Comparison of ENCODE assay signal across 15 cellular contexts in genomic region chr3:119255214-119255613, GRCh38. TPM values are rescaled to one million over a fixed set of nuclear protein-coding genes. Genes with fewer than 3 reads are reported as not detected.
DNase-seq lines count a peak whose midpoint lies in the region; ATAC-seq, FAIRE-seq and TF ChIP-seq lines count a peak whose summit lies in the region.
"Had no signal": no experiment of that assay in that cellular context is flagged by ENCODE, and none has a peak within 500 bp of the region (broad histone marks: within the 10 kb centered on the region; RNA-seq: fewer than 3 reads in every experiment).

No MANE protein-coding gene starts in this region.

- H3K18ac ChIP-seq in H1 (ENCODE audit: extremely low read depth, low read length): peak overlapping the region; percentile 51; the same call in 1 of the 2 replicates

- TF ChIP-seq CTCF in H1 (IDR thresholded peaks at IDR 0.05; ENCODE audit: control extremely low read depth in 1 of 3, insufficient read depth in 1 of 3, low read depth in 1 of 3, low read length in 3 of 3) (no peak), kidney (IDR thresholded peaks at IDR 0.05; ENCODE audit: borderline replicate concordance, extremely low read depth, insufficient read depth) (no peak)

- POLR2A ChIA-PET in H1 (lab: Charles Lee; ENCODE audit: partially characterized antibody): interaction anchor here (1.2 kb wide), 1 partner anchor 12 kb away, joined by 3 read pairs; no protein-coding TSS in a partner anchor

- ATAC-seq in HG02981 (IDR thresholded peaks at IDR 0.05; ENCODE audit: unreplicated experiment): no peak
- ATAC-seq: HCT116, HepG2 had no signal

- H3K36me3 ChIP-seq in HUES64 (ENCODE audit: insufficient read depth, low read length): no peaks in the 10 kb centered on the region
- no peaks in the 10 kb centered on the region; a peak in 1 of 8 replicates for H3K36me3 ChIP-seq in H1 (ENCODE audit: control insufficient read depth in 2 of 4, insufficient read depth in 4 of 4, low read length in 3 of 4)
- H3K36me3 ChIP-seq in kidney (ENCODE audit: control insufficient read depth in 1 of 2, insufficient read depth in 2 of 2, low read length in 2 of 2): no peaks in the 10 kb centered on the region
- H3K36me3 ChIP-seq: BLaER1 had no signal

- H4K8ac ChIP-seq in H1 (ENCODE audit: extremely low read depth, insufficient read depth, low read length): no peak overlapping the region

- H2AFZ ChIP-seq in H1 (ENCODE audit: low read length): no peak overlapping the region

- intact Hi-C loops in kidney (cut with DNase I): no loop called here

- no peak overlapping the region for H3K4ac ChIP-seq in H1 (replicated peaks; ENCODE audit: insufficient read length, low read depth, low read length)

- H3K4me2 ChIP-seq in H1 (ENCODE audit: insufficient read depth in 1 of 2, low read depth in 2 of 2, low read length in 2 of 2): peak overlapping the region in 1 of 2 experiments; percentile 47; a peak in 1 of 4 replicates
- H3K4me2 ChIP-seq: BLaER1 had no signal

- no peaks in the 10 kb centered on the region for H3K9me3 ChIP-seq in HUES64 (ENCODE audit: insufficient read depth, low read depth, low read length)
- no peaks in the 10 kb centered on the region for H3K9me3 ChIP-seq in H1 (ENCODE audit: insufficient read depth in 2 of 2, low read depth in 1 of 2, low read length in 1 of 2)
- no peaks in the 10 kb centered on the region for H3K9me3 ChIP-seq in kidney (ENCODE audit: control insufficient read depth in 1 of 2, low read length in 2 of 2)

- H3K9ac ChIP-seq in HUES64 (ENCODE audit: low read depth, low read length): no peak overlapping the region
- H3K9ac ChIP-seq in H1 (replicated peaks in 1 of 4; ENCODE audit: extremely low read depth in 1 of 4, low read depth in 3 of 4, low read length in 3 of 4): no peak overlapping the region
- H3K9ac ChIP-seq in kidney (ENCODE audit: low read length in 2 of 2): no peak overlapping the region
- H3K9ac ChIP-seq: BLaER1 had no signal

- H4K91ac ChIP-seq in H1 (replicated peaks; ENCODE audit: insufficient read length, low read length): no peak overlapping the region

- H4K20me1 ChIP-seq in H1 (replicated peaks in 1 of 2; ENCODE audit: control insufficient read depth in 1 of 2, insufficient read depth in 2 of 2, low read length in 2 of 2): no peaks in the 10 kb centered on the region
- H4K20me1 ChIP-seq: BLaER1 had no signal

- H2BK20ac ChIP-seq in H1 (ENCODE audit: low read length): no peak overlapping the region

- no peak overlapping the region for H2BK12ac ChIP-seq in H1 (ENCODE audit: low read depth, low read length)

- no peak for TF ChIP-seq RAD21 in H1 (IDR thresholded peaks at IDR 0.05 in 1 of 2, conservative IDR thresholded peaks at IDR 0.05 in 1 of 2; ENCODE audit: low read depth in 2 of 2, low read length in 2 of 2)

- no peak for TF ChIP-seq POLR2A in H1 (IDR thresholded peaks at IDR 0.05; ENCODE audit: control extremely low read depth in 1 of 2, low read depth in 2 of 2, low read length in 2 of 2)

- H3K79me2 ChIP-seq in H1 (ENCODE audit: control insufficient read depth in 1 of 2, insufficient read depth in 2 of 2, low read length in 2 of 2): no peaks in the 10 kb centered on the region

- H4K5ac ChIP-seq in H1 (ENCODE audit: insufficient read length, low read depth, low read length): peak overlapping the region; percentile 100

- H3K23me2 ChIP-seq in H1 (ENCODE audit: low read depth, low read length): no peaks in the 10 kb centered on the region

- no peak for DNase-seq in H1 (ENCODE audit: low read depth in 1 of 2, low spot score in 2 of 2)
- no peak for DNase-seq in kidney
- no peak for DNase-seq in NCI-H1092 (lab: John Stamatoyannopoulos, UW)
- DNase-seq in NCI-H526 treated with DMSO at 0.1 percent for 48 hours (lab: John Stamatoyannopoulos, UW): no peak
- DNase-seq: AML-193; Caco-2; CD8-positive, alpha-beta memory T cell; DMS53; GF-D8 had no signal

- no peak overlapping the region for H2AK5ac ChIP-seq in H1 (ENCODE audit: low read depth, low read length)

- H2BK15ac ChIP-seq in H1 (ENCODE audit: low read length): no peak overlapping the region

- no peak for TF ChIP-seq EP300 in H1 (IDR thresholded peaks at IDR 0.05; ENCODE audit: borderline replicate concordance in 1 of 2, low read depth in 2 of 2, low read length in 2 of 2)

- no peaks in the 10 kb centered on the region for H3K27me3 ChIP-seq in HUES64 (ENCODE audit: insufficient read depth, low read length)
- H3K27me3 ChIP-seq in H1 (replicated peaks in 1 of 4; ENCODE audit: control insufficient read depth in 3 of 4, extremely low read depth in 1 of 4, insufficient read depth in 3 of 4, low read length in 3 of 4): no peaks in the 10 kb centered on the region; a peak in 2 of 7 replicates
- H3K27me3 ChIP-seq: BLaER1 had no signal

- FAIRE-seq in H1 (lab: Jason Lieb, UNC) (no peak), kidney (lab: Jason Lieb, UNC) (peak; percentile 65)
- FAIRE-seq: H54, HepG2 had no signal

- CTCF ChIA-PET in H1 (lab: Charles Lee; ENCODE audit: partially characterized antibody): no interaction called here

- peak overlapping the region; percentile 92 for H2BK120ac ChIP-seq in H1 (replicated peaks; ENCODE audit: low read depth, low read length)

- H3K79me1 ChIP-seq in H1 (ENCODE audit: low read depth, low read length): no peaks in the 10 kb centered on the region

- H3K27ac ChIP-seq in HUES64 (ENCODE audit: low read depth, low read length) (peak overlapping the region; percentile 82), H1 (ENCODE audit: low read depth, low read length) (no peak overlapping the region), kidney (ENCODE audit: low read depth in 2 of 2, low read length in 2 of 2) (no peak overlapping the region)
- H3K27ac ChIP-seq: BLaER1 had no signal

- H3K4me3 ChIP-seq in HUES64 (ENCODE audit: low read length) (no peak overlapping the region), H1 (ENCODE audit: extremely low read depth in 1 of 4, insufficient read depth in 2 of 4, low read depth in 3 of 4, low read length in 4 of 4) (no peak overlapping the region), kidney (ENCODE audit: low read length in 2 of 2) (no peak overlapping the region)
- H3K4me3 ChIP-seq: BLaER1 had no signal

- H3K23ac ChIP-seq in H1 (ENCODE audit: insufficient read length): no peak overlapping the region

- no peak overlapping the region for H3K14ac ChIP-seq in H1 (ENCODE audit: insufficient read length)

- H2BK5ac ChIP-seq in H1 (ENCODE audit: low read depth, low read length): no peak overlapping the region; the same call in 1 of the 2 replicates

- H3K56ac ChIP-seq in H1 (replicated peaks; ENCODE audit: insufficient read length, low read depth, low read length): peak overlapping the region; percentile 16

- H3K4me1 ChIP-seq in HUES64 (ENCODE audit: insufficient read depth, low read length) (peaks cover 30% of the 10 kb centered on the region), H1 (replicated peaks in 1 of 4; ENCODE audit: control insufficient read depth in 3 of 4, insufficient read depth in 4 of 4, low read length in 3 of 4) (peaks cover 0 to 8% (median 5%) of the 10 kb centered on the region in 4 experiments; a peak in 3 of 7 replicates), kidney (ENCODE audit: control insufficient read depth in 1 of 2, insufficient read depth in 1 of 2, low read depth in 1 of 2, low read length in 2 of 2) (peaks cover 0 to 3% of the 10 kb centered on the region in 2 donors)

- 94% methylated on average over 2 of the region's 2 CpGs for WGBS in HUES64
- WGBS in H1 (ENCODE audit: extremely low coverage in 1 of 2, insufficient coverage in 1 of 2, insufficient read length in 1 of 2, insufficient replicate concordance in 2 of 2, low coverage in 1 of 2, low lambda C conversion rate in 2 of 2, missing lambda C conversion rate in 1 of 2), 2 experiments: 90% methylated on average over 2 of the region's 2 CpGs; no CpG with 5 or more reads in 1 of the 2 experiments

TF ChIP-seq in H1, 55 proteins besides CTCF, POLR2A, EP300 and RAD21:
- TF ChIP-seq NRF1 (IDR thresholded peaks at IDR 0.05; ENCODE audit: low read depth, low read length) (no peak), CEBPB (IDR thresholded peaks at IDR 0.05; ENCODE audit: low read depth, low read length) (no peak), NANOG (IDR thresholded peaks at IDR 0.05; ENCODE audit: insufficient read depth, low read depth, low read length, poor library complexity, severe bottlenecking) (no peak), ASH2L (IDR thresholded peaks at IDR 0.05; ENCODE audit: low read length) (no peak), RBBP5 (IDR thresholded peaks at IDR 0.05; ENCODE audit: borderline replicate concordance, low read depth, low read length) (no peak), TAF7 (optimal IDR thresholded peaks at IDR 0.05; ENCODE audit: borderline replicate concordance, low read depth, low read length) (no peak)

RNA-seq across cellular contexts. Expression of gene B4GALT4, which starts 14.5 kb away (rescaled TPM):
- polyA plus RNA-seq in HUES64 (2013, experiment 1 of 2): 21.8 TPM
- polyA plus RNA-seq in HUES64 (2013, experiment 2 of 2): 24.7 TPM
- total RNA-seq in H1 (2021; fragmentation: NEBNext Ultra II Directional; extraction: Animal tissue kit (Norgen Biotek cat#: 25700)): 44.7 and 56.5 TPM in 2 replicates
- polyA plus RNA-seq in H1 (2011; rRNA removed) (12.9 and 14.6 TPM in 2 replicates), kidney (ENCODE audit: insufficient read depth, low read depth, low replicate concordance) (29.9 TPM)
- 31.8 TPM for polyA plus RNA-seq in H1 (2011; cell fraction: cytosol; rRNA removed)
- 16.4 TPM for polyA plus RNA-seq in H1 (2011; cell fraction: nucleus; rRNA removed)
- polyA plus RNA-seq in H1 (2012, experiment 1 of 2): 44.5 to 54.6 TPM (median 49.9 TPM) in 4 replicates
- polyA plus RNA-seq in H1 (2012, experiment 2 of 2): 8.6 TPM
- 56.1 TPM for polyA plus RNA-seq in H1 (2013, experiment 1 of 2)
- polyA plus RNA-seq in H1 (2013, experiment 2 of 2): 59.9 TPM
- 36.3 and 36.8 TPM in 2 replicates for polyA minus RNA-seq in H1 (2011; rRNA and poly(A)+ RNA removed)
- 31.9 TPM for polyA minus RNA-seq in H1 (2011; cell fraction: cytosol; rRNA and poly(A)+ RNA removed)
- polyA minus RNA-seq in H1 (2011; cell fraction: nucleus; rRNA and poly(A)+ RNA removed): 31.2 TPM
- total RNA-seq in kidney: 23.1 TPM

RNA-seq across cellular contexts. Expression of gene ARHGAP31, which starts 39.0 kb away (rescaled TPM):
- 1.8 TPM for polyA plus RNA-seq in HUES64 (2013, experiment 1 of 2)
- polyA plus RNA-seq in HUES64 (2013, experiment 2 of 2): 1.9 TPM
- total RNA-seq in H1 (2021; fragmentation: NEBNext Ultra II Directional; extraction: Animal tissue kit (Norgen Biotek cat#: 25700)): 4.9 and 7.6 TPM in 2 replicates
- 1.1 and 2.3 TPM in 2 replicates for polyA plus RNA-seq in H1 (2011; rRNA removed)
- polyA plus RNA-seq in H1 (2011; cell fraction: cytosol; rRNA removed): 1.8 TPM
- polyA plus RNA-seq in H1 (2011; cell fraction: nucleus; rRNA removed): 2.4 TPM
- polyA plus RNA-seq in H1 (2012, experiment 1 of 2): 1.3 to 2.2 TPM (median 2.0 TPM) in 4 replicates
- polyA plus RNA-seq in H1 (2012, experiment 2 of 2): 0.96 TPM
- polyA plus RNA-seq in H1 (2013, experiment 1 of 2): 1.7 TPM
- 1.6 TPM for polyA plus RNA-seq in H1 (2013, experiment 2 of 2)
- polyA minus RNA-seq in H1 (2011; rRNA and poly(A)+ RNA removed): 4.4 and 8.3 TPM in 2 replicates
- 2.6 TPM for polyA minus RNA-seq in H1 (2011; cell fraction: cytosol; rRNA and poly(A)+ RNA removed)
- 3.2 TPM for polyA minus RNA-seq in H1 (2011; cell fraction: nucleus; rRNA and poly(A)+ RNA removed)
- total RNA-seq in kidney: 28.7 TPM
- polyA plus RNA-seq in kidney (ENCODE audit: insufficient read depth, low read depth, low replicate concordance): 3.2 TPM
- total RNA-seq: HepG2 had no signal
- polyA plus RNA-seq: HepG2 had no signal
